In genomic region chr11:28616160-28616559, GRCh38 we compare ENCODE assay signal across 40 cellular contexts.
"Had no signal": no experiment of that assay in that cellular context is flagged by ENCODE, and none has a peak within 500 bp of the region (broad histone marks: within the 10 kb centered on the region; RNA-seq: fewer than 3 reads in every experiment).

No MANE protein-coding gene starts in this region.

- H3K27me3 Mint-ChIP-seq: activated CD4-positive, alpha-beta memory T cell treated with anti-CD3 and anti-CD28 coated beads for 36 hours; activated CD4-positive, alpha-beta T cell treated with anti-CD3 and anti-CD28 coated beads for 36 hours; activated CD4-positive, alpha-beta T cell treated with anti-CD3 and anti-CD28 coated beads, Interleukin-2, amount 10 ng/mL, durations not matched to agents 7 days and 5 days; activated CD8-positive, alpha-beta T cell treated with anti-CD3 and anti-CD28 coated beads for 36 hours; activated naive CD8-positive, alpha-beta T cell treated with anti-CD3 and anti-CD28 coated beads for 36 hours; central memory CD8-positive, alpha-beta T cell had no signal

- H3K27ac ChIP-seq: adrenal gland, cardiac muscle cell, WERI-Rb-1 had no signal

- H3K9me3 Mint-ChIP-seq: activated CD4-positive, alpha-beta memory T cell treated with anti-CD3 and anti-CD28 coated beads for 36 hours; activated CD4-positive, alpha-beta T cell treated with anti-CD3 and anti-CD28 coated beads, Interleukin-2, amount 10 ng/mL, durations not matched to agents 7 days and 5 days; activated CD8-positive, alpha-beta T cell treated with anti-CD3 and anti-CD28 coated beads for 36 hours; activated naive CD4-positive, alpha-beta T cell treated with anti-CD3 and anti-CD28 coated beads for 36 hours; activated naive CD4-positive, alpha-beta T cell treated with anti-CD3 and anti-CD28 coated beads, Interleukin-2, amount 50 U/mL, for 72 hours; activated naive CD8-positive, alpha-beta T cell treated with anti-CD3 and anti-CD28 coated beads for 36 hours; activated T-cell treated with anti-CD3 and anti-CD28 coated beads, Interleukin-2, amount 50 U/mL, for 4 hours; activated T-helper 1 cell treated with anti-CD3 and anti-CD28 coated beads, Interleukin-12 subunit alpha, Interleukin-12 subunit beta, Interleukin-2, Interleukin-4 antibody, amounts not matched to agents 30 ng/mL and 10 ng/mL and 1 ng/mL, durations not matched to agents 14 hours and 24 hours and 36 hours; activated T-helper 17 cell treated with anti-CD3 and anti-CD28 coated beads, Interleukin-2, amount 50 U/mL, for 72 hours; brain; T-helper 1 cell treated with Interleukin-12 subunit alpha and Interleukin-12 subunit beta and Interleukin-4 antibody, amounts not matched to agents 30 μg/mL and 1 μg/mL, for 36 hours; T-helper 2 cell treated with Interferon-gamma antibody and Interleukin-4, amounts not matched to agents 5 μg/mL and 100 μg/mL, for 36 hours had no signal

- FAIRE-seq: astrocyte, bronchial epithelial cell, TTC549 had no signal

- H3K27ac Mint-ChIP-seq: activated CD4-positive, alpha-beta memory T cell treated with anti-CD3 and anti-CD28 coated beads for 36 hours; activated CD4-positive, alpha-beta T cell treated with anti-CD3 and anti-CD28 coated beads for 36 hours; activated CD4-positive, alpha-beta T cell treated with anti-CD3 and anti-CD28 coated beads, Interleukin-2, amount 10 ng/mL, durations not matched to agents 7 days and 5 days; activated CD8-positive, alpha-beta T cell treated with anti-CD3 and anti-CD28 coated beads for 36 hours; activated naive CD4-positive, alpha-beta T cell treated with anti-CD3 and anti-CD28 coated beads for 36 hours; activated naive CD4-positive, alpha-beta T cell treated with anti-CD3 and anti-CD28 coated beads, Interleukin-2, amount 50 U/mL, for 72 hours; activated naive CD8-positive, alpha-beta T cell treated with anti-CD3 and anti-CD28 coated beads for 36 hours; activated T-cell treated with anti-CD3 and anti-CD28 coated beads, Interleukin-2, amount 50 U/mL, for 72 hours; activated T-helper 1 cell treated with anti-CD3 and anti-CD28 coated beads, Interleukin-12 subunit alpha, Interleukin-12 subunit beta, Interleukin-2, Interleukin-4 antibody, amounts not matched to agents 30 ng/mL and 10 ng/mL and 1 ng/mL, durations not matched to agents 14 hours and 24 hours and 36 hours; activated T-helper 17 cell treated with anti-CD3 and anti-CD28 coated beads, Interleukin-2, amount 50 U/mL, for 72 hours; T-helper 1 cell treated with Interleukin-12 subunit alpha and Interleukin-12 subunit beta and Interleukin-4 antibody, amounts not matched to agents 30 μg/mL and 1 μg/mL, for 36 hours; T-helper 2 cell treated with Interferon-gamma antibody and Interleukin-4, amounts not matched to agents 5 μg/mL and 100 μg/mL, for 36 hours; WTC11 had no signal

- ATAC-seq: activated CD4-positive, alpha-beta T cell treated with anti-CD3 and anti-CD28 coated beads for 36 hours; activated CD4-positive, CD25-positive, alpha-beta regulatory T cell treated with anti-CD3 and anti-CD28 coated beads, Interleukin-2, amount 50 U/mL, for 24 hours; activated CD8-positive, alpha-beta T cell treated with anti-CD3 and anti-CD28 coated beads for 36 hours; activated naive CD4-positive, alpha-beta T cell treated with anti-CD3 and anti-CD28 coated beads, Interleukin-2, amount 50 U/mL, for 72 hours; activated T-cell treated with anti-CD3 and anti-CD28 coated beads, Interleukin-2, amount 50 U/mL, for 4 hours; activated T-cell treated with anti-CD3 and anti-CD28 coated beads, Interleukin-2, amount 50 U/mL, for 72 hours; activated T-helper 17 cell treated with anti-CD3 and anti-CD28 coated beads, Interleukin-2, amount 50 U/mL, for 72 hours; WTC11 had no signal

- H3K4me1 Mint-ChIP-seq: activated CD4-positive, alpha-beta T cell treated with anti-CD3 and anti-CD28 coated beads for 36 hours; activated CD4-positive, alpha-beta T cell treated with anti-CD3 and anti-CD28 coated beads, Interleukin-2, amount 10 ng/mL, durations not matched to agents 7 days and 5 days; activated naive CD8-positive, alpha-beta T cell treated with anti-CD3 and anti-CD28 coated beads for 36 hours; activated T-helper 17 cell treated with anti-CD3 and anti-CD28 coated beads, Interleukin-2, amount 50 U/mL, for 72 hours; central memory CD8-positive, alpha-beta T cell had no signal

- H3K36me3 Mint-ChIP-seq: activated CD4-positive, alpha-beta memory T cell treated with anti-CD3 and anti-CD28 coated beads for 36 hours; activated naive CD4-positive, alpha-beta T cell treated with anti-CD3 and anti-CD28 coated beads, Interleukin-2, amount 50 U/mL, for 72 hours; activated naive CD8-positive, alpha-beta T cell treated with anti-CD3 and anti-CD28 coated beads for 36 hours; brain; WTC11 had no signal

- H3K36me3 ChIP-seq: adrenal gland, cardiac muscle cell, WERI-Rb-1 had no signal

- H3K27me3 ChIP-seq: adrenal gland, cardiac muscle cell had no signal

- H3K9me3 ChIP-seq: adrenal gland had no signal

- H3K4me3 ChIP-seq: adrenal gland, cardiac muscle cell had no signal

- DNase-seq: activated CD4-positive, alpha-beta memory T cell treated with anti-CD3 and anti-CD28 coated beads for 36 hours; activated CD4-positive, alpha-beta T cell treated with anti-CD3 and anti-CD28 coated beads for 1 hour; activated CD4-positive, alpha-beta T cell treated with anti-CD3 and anti-CD28 coated beads for 36 hours; activated CD4-positive, alpha-beta T cell treated with anti-CD3 and anti-CD28 coated beads for 48 hours; activated CD4-positive, alpha-beta T cell treated with anti-CD3 and anti-CD28 coated beads, Interleukin-2, amount 10 ng/mL, durations not matched to agents 7 days and 5 days; activated CD4-positive, CD25-positive, alpha-beta regulatory T cell; activated CD8-positive, alpha-beta memory T cell treated with anti-CD3 and anti-CD28 coated beads, Interleukin-2, amount 50 U/mL, for 4 hours; activated CD8-positive, alpha-beta T cell treated with anti-CD3 and anti-CD28 coated beads for 36 hours; activated effector memory CD4-positive, alpha-beta T cell treated with anti-CD3 and anti-CD28 coated beads, Interleukin-2, amount 50 U/mL, for 16 hours; activated gamma-delta T cell treated with Interleukin-2 at 50 U/mL for 16 hours; activated naive CD4-positive, alpha-beta T cell; activated naive CD4-positive, alpha-beta T cell treated with anti-CD3 and anti-CD28 coated beads for 36 hours; activated naive CD4-positive, alpha-beta T cell treated with anti-CD3 and anti-CD28 coated beads, Interleukin-2, amount 50 U/mL, for 16 hours; activated naive CD8-positive, alpha-beta T cell treated with anti-CD3 and anti-CD28 coated beads for 36 hours; activated T-cell treated with anti-CD3 and anti-CD28 coated beads for 4 hours; activated T-cell treated with anti-CD3 and anti-CD28 coated beads, Interleukin-2, amount 50 U/mL, for 1 hour; activated T-cell treated with anti-CD3 and anti-CD28 coated beads, Interleukin-2, amount 50 U/mL, for 4 hours; activated T-cell treated with anti-CD3 and anti-CD28 coated beads, Interleukin-2, amount 50 U/mL, for 72 hours; adrenal gland; amniotic stem cell; aorta; caudate nucleus; cerebellar nuclear complex; T-helper 1 cell; T-helper 2 cell; T-helper 9 cell; WERI-Rb-1 had no signal

- H3K4me3 Mint-ChIP-seq: activated CD4-positive, alpha-beta memory T cell treated with anti-CD3 and anti-CD28 coated beads for 36 hours; activated CD4-positive, alpha-beta T cell treated with anti-CD3 and anti-CD28 coated beads for 36 hours; activated CD4-positive, alpha-beta T cell treated with anti-CD3 and anti-CD28 coated beads, Interleukin-2, amount 10 ng/mL, durations not matched to agents 7 days and 5 days; activated CD8-positive, alpha-beta T cell treated with anti-CD3 and anti-CD28 coated beads for 36 hours; activated naive CD4-positive, alpha-beta T cell treated with anti-CD3 and anti-CD28 coated beads for 36 hours; activated naive CD8-positive, alpha-beta T cell treated with anti-CD3 and anti-CD28 coated beads for 36 hours; activated T-cell treated with anti-CD3 and anti-CD28 coated beads, Interleukin-2, amount 50 U/mL, for 4 hours; activated T-cell treated with anti-CD3 and anti-CD28 coated beads, Interleukin-2, amount 50 U/mL, for 72 hours; activated T-helper 1 cell treated with anti-CD3 and anti-CD28 coated beads, Interleukin-12 subunit alpha, Interleukin-12 subunit beta, Interleukin-2, Interleukin-4 antibody, amounts not matched to agents 30 ng/mL and 10 ng/mL and 1 ng/mL, durations not matched to agents 14 hours and 24 hours and 36 hours; activated T-helper 17 cell treated with anti-CD3 and anti-CD28 coated beads, Interleukin-2, amount 50 U/mL, for 72 hours; brain; central memory CD8-positive, alpha-beta T cell; T-helper 1 cell treated with Interleukin-12 subunit alpha and Interleukin-12 subunit beta and Interleukin-4 antibody, amounts not matched to agents 30 μg/mL and 1 μg/mL, for 36 hours; T-helper 2 cell treated with Interferon-gamma antibody and Interleukin-4, amounts not matched to agents 5 μg/mL and 100 μg/mL, for 36 hours; WTC11 had no signal
